ENCODE assay signal across 13 cellular contexts in the genomic region with DNA sequence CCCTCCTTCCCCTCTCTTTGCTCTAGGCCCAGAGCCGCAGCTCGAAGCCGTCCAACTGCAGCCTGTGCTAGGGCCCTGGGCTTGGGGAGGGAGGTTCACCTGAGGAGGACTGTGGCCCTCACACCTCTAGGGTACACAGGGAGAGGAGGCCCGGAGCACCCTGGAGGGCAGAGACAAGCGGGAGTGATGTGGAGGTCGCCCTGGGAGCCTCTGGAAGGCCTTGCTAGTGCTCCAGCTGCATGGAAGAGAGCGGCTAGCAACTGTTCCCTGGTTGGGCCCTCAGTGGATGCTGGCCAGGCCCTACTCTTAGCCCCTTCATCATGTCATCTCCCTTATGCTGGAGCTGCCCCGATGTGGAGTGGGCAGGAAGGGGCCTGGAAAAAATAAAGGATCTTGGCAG. TPM values are rescaled to one million over a fixed set of nuclear protein-coding genes. Genes with fewer than 3 reads are reported as not detected.
DNase-seq lines count a peak whose midpoint lies in the region; ATAC-seq and TF ChIP-seq lines count a peak whose summit lies in the region.
"Had no signal": no experiment of that assay in that cellular context is flagged by ENCODE, and none has a peak within 500 bp of the region (broad histone marks: within the 10 kb centered on the region; RNA-seq: fewer than 3 reads in every experiment).

No MANE protein-coding gene starts in this region.

- peaks cover 50% of the 10 kb centered on the region for H3K4me1 Mint-ChIP-seq in activated T-cell treated with anti-CD3 and anti-CD28 coated beads, Interleukin-2, amount 50 U/mL, for 24 hours (ENCODE audit: low read depth)
- H3K4me1 Mint-ChIP-seq in T-cell: peaks cover 45 to 50% (median 47%) of the 10 kb centered on the region in 3 donors
- H3K4me1 Mint-ChIP-seq in dendritic cell treated with granulocyte-macrophage colony-stimulating factor and Interleukin-4, amounts not matched to agents 40 ng/mL and 50 ng/mL, for 4 days (ENCODE audit: low read depth): peaks cover 33% of the 10 kb centered on the region
- H3K4me1 Mint-ChIP-seq in stimulated activated naive CD8-positive, alpha-beta T cell treated with anti-CD3 and anti-CD28 coated beads, Interleukin-15, amount 100 ng/mL, for 72 hours: peaks cover 56% of the 10 kb centered on the region

- POLR2A ChIA-PET in T-cell (lab: Charles Lee): interaction anchor here in 1 of 2 donors (1.1 kb wide), 1 partner anchor 28 kb away, joined by 3 read pairs; no protein-coding TSS in a partner anchor

- H3K27me3 Mint-ChIP-seq in activated T-cell treated with anti-CD3 and anti-CD28 coated beads, Interleukin-2, amount 50 U/mL, for 24 hours: no peaks in the 10 kb centered on the region
- no peaks in the 10 kb centered on the region for H3K27me3 Mint-ChIP-seq in T-cell
- H3K27me3 Mint-ChIP-seq in dendritic cell treated with granulocyte-macrophage colony-stimulating factor and Interleukin-4, amounts not matched to agents 40 ng/mL and 50 ng/mL, for 4 days: peaks cover 4% of the 10 kb centered on the region
- H3K27me3 Mint-ChIP-seq in stimulated activated naive CD8-positive, alpha-beta T cell treated with anti-CD3 and anti-CD28 coated beads, Interleukin-15, amount 100 ng/mL, for 72 hours: no peaks in the 10 kb centered on the region

- peaks cover 3% of the 10 kb centered on the region for H3K9me3 Mint-ChIP-seq in activated T-cell treated with anti-CD3 and anti-CD28 coated beads, Interleukin-2, amount 50 U/mL, for 24 hours
- no peaks in the 10 kb centered on the region for H3K9me3 Mint-ChIP-seq in T-cell
- peaks cover 6% of the 10 kb centered on the region for H3K9me3 Mint-ChIP-seq in dendritic cell treated with granulocyte-macrophage colony-stimulating factor and Interleukin-4, amounts not matched to agents 40 ng/mL and 50 ng/mL, for 4 days
- peaks cover 0 to 6% of the 10 kb centered on the region in 2 donors for H3K9me3 Mint-ChIP-seq in stimulated activated naive CD8-positive, alpha-beta T cell treated with anti-CD3 and anti-CD28 coated beads, Interleukin-15, amount 100 ng/mL, for 72 hours

- intact Hi-C loops in dendritic cell treated with granulocyte-macrophage colony-stimulating factor and Interleukin-4, amounts not matched to agents 40 ng/mL and 50 ng/mL, for 4 days (cut with micrococcal nuclease): no loop called here

- ATAC-seq in T-cell (replicated peaks in 1 of 4): no peak
- ATAC-seq in stimulated activated naive CD8-positive, alpha-beta T cell treated with anti-CD3 and anti-CD28 coated beads, Interleukin-15, amount 100 ng/mL, for 72 hours: no peak
- no peak for ATAC-seq in GM21737 (IDR thresholded peaks at IDR 0.05; ENCODE audit: unreplicated experiment)
- ATAC-seq in HG03159 (IDR thresholded peaks at IDR 0.05; ENCODE audit: unreplicated experiment): no peak
- no peak for ATAC-seq in SK-N-SH treated with all-trans-retinoic acid at 6 μM for 48 hours
- ATAC-seq: esophagus mucosa had no signal

- peak overlapping the region; percentile 92 for H3K4me3 Mint-ChIP-seq in activated T-cell treated with anti-CD3 and anti-CD28 coated beads, Interleukin-2, amount 50 U/mL, for 24 hours
- peak overlapping the region in 2 of 3 donors; percentile 9 to 39 for H3K4me3 Mint-ChIP-seq in T-cell
- no peak overlapping the region for H3K4me3 Mint-ChIP-seq in dendritic cell treated with granulocyte-macrophage colony-stimulating factor and Interleukin-4, amounts not matched to agents 40 ng/mL and 50 ng/mL, for 4 days
- peak overlapping the region; percentile 40 to 60 for H3K4me3 Mint-ChIP-seq in stimulated activated naive CD8-positive, alpha-beta T cell treated with anti-CD3 and anti-CD28 coated beads, Interleukin-15, amount 100 ng/mL, for 72 hours

- H3K36me3 Mint-ChIP-seq in activated T-cell treated with anti-CD3 and anti-CD28 coated beads, Interleukin-2, amount 50 U/mL, for 24 hours (ENCODE audit: low read depth): peaks cover 71% of the 10 kb centered on the region
- peaks cover 6% of the 10 kb centered on the region for H3K36me3 Mint-ChIP-seq in T-cell
- peaks cover 61% of the 10 kb centered on the region for H3K36me3 Mint-ChIP-seq in dendritic cell treated with granulocyte-macrophage colony-stimulating factor and Interleukin-4, amounts not matched to agents 40 ng/mL and 50 ng/mL, for 4 days (ENCODE audit: low read depth)

- peak overlapping the region; percentile 98 for H3K27ac Mint-ChIP-seq in activated T-cell treated with anti-CD3 and anti-CD28 coated beads, Interleukin-2, amount 50 U/mL, for 24 hours
- H3K27ac Mint-ChIP-seq in T-cell: peak overlapping the region; percentile 72 to 99
- H3K27ac Mint-ChIP-seq in dendritic cell treated with granulocyte-macrophage colony-stimulating factor and Interleukin-4, amounts not matched to agents 40 ng/mL and 50 ng/mL, for 4 days: peak overlapping the region; percentile 83
- peak overlapping the region in 1 of 2 donors; percentile 87 for H3K27ac Mint-ChIP-seq in stimulated activated naive CD8-positive, alpha-beta T cell treated with anti-CD3 and anti-CD28 coated beads, Interleukin-15, amount 100 ng/mL, for 72 hours

- CTCF ChIA-PET in T-cell (lab: Charles Lee): interaction anchor here in 1 of 2 donors (1.0 kb wide), 1 partner anchor 50 kb away, joined by 4 read pairs; no protein-coding TSS in a partner anchor

- DNase-seq in activated T-cell treated with anti-CD3 and anti-CD28 coated beads, Interleukin-2, amount 50 U/mL, for 24 hours: no peak
- no peak for DNase-seq in activated T-cell treated with anti-CD3 and anti-CD28 coated beads, Interleukin-2, amount 50 U/mL, for 48 hours
- no peak for DNase-seq in T-cell
- DNase-seq in stimulated activated naive CD8-positive, alpha-beta T cell treated with anti-CD3 and anti-CD28 coated beads, Interleukin-15, amount 100 ng/mL, for 72 hours: no peak
- DNase-seq: activated CD4-positive, CD25-positive, alpha-beta regulatory T cell treated with anti-CD3 and anti-CD28 coated beads, Interleukin-2, amount 50 U/mL, for 72 hours; Calu3; NCI-H82; stimulated activated CD4-positive, alpha-beta T cell treated with anti-CD3 and anti-CD28 coated beads, Interleukin-2, amount 100 ng/mL, for 48 hours had no signal

TF ChIP-seq in SK-N-SH treated with all-trans-retinoic acid at 6 μM for 48 hours, 23 proteins besides CTCF, POLR2A, EP300 and RAD21:
- TF ChIP-seq ZFP3 (CRISPR knock-in tag; IDR thresholded peaks at IDR 0.05) (no peak), SNAI2 (CRISPR knock-in tag; IDR thresholded peaks at IDR 0.05) (no peak), ISL1 (CRISPR knock-in tag; IDR thresholded peaks at IDR 0.05) (no peak), PPARA (CRISPR knock-in tag; IDR thresholded peaks at IDR 0.05; ENCODE audit: borderline replicate concordance) (no peak), TCF4 (CRISPR knock-in tag; IDR thresholded peaks at IDR 0.05; ENCODE audit: borderline replicate concordance) (no peak), ZNF70 (CRISPR knock-in tag; IDR thresholded peaks at IDR 0.05) (no peak)
- TF ChIP-seq, protein P1, sequence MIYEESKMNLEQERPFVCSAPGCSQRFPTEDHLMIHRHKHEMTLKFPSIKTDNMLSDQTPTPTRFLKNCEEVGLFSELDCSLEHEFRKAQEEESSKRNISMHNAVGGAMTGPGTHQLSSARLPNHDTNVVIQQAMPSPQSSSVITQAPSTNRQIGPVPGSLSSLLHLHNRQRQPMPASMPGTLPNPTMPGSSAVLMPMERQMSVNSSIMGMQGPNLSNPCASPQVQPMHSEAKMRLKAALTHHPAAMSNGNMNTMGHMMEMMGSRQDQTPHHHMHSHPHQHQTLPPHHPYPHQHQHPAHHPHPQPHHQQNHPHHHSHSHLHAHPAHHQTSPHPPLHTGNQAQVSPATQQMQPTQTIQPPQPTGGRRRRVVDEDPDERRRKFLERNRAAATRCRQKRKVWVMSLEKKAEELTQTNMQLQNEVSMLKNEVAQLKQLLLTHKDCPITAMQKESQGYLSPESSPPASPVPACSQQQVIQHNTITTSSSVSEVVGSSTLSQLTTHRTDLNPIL (CRISPR knock-in tag; IDR thresholded peaks at IDR 0.05; ENCODE audit: low read depth): no peak

RNA-seq across cellular contexts. Expression of a gene that starts 2.7 kb away (rescaled TPM):
- 10 to 100 TPM; 61.7 to 91.6 (median 85.6) TPM for total RNA-seq in T-cell

RNA-seq across cellular contexts. Expression of a gene that starts 9.5 kb away (rescaled TPM):
- total RNA-seq in T-cell: 10 to 100 TPM in 3 of 5 donors, 1 to 10 TPM in 2; 4.1 to 16.5 (median 13.0) TPM

RNA-seq across cellular contexts. Expression of a gene that starts 20.2 kb away (rescaled TPM):
- 10 to 100 TPM; 52.5 to 72.9 (median 57.6) TPM for total RNA-seq in T-cell

RNA-seq across cellular contexts. Expression of a gene that starts 20.4 kb away (rescaled TPM):
- 100 to 1,000 TPM; 119 to 220 (median 194) TPM for total RNA-seq in T-cell

RNA-seq across cellular contexts. Expression of a gene that starts 31.2 kb away (rescaled TPM):
- 100 to 1,000 TPM in 3 of 5 donors, 10 to 100 TPM in 2; 85.2 to 131 (median 109) TPM for total RNA-seq in T-cell
